In genomic region chr3:98008751-98009373, GRCh38 we compare ENCODE assay signal across 17 cellular contexts. TPM values are rescaled to one million over a fixed set of nuclear protein-coding genes. Genes with fewer than 3 reads are reported as not detected.
DNase-seq lines count a peak whose midpoint lies in the region; ATAC-seq and TF ChIP-seq lines count a peak whose summit lies in the region.
"Had no signal": no experiment of that assay in that cellular context is flagged by ENCODE, and none has a peak within 500 bp of the region (broad histone marks: within the 10 kb centered on the region; RNA-seq: fewer than 3 reads in every experiment).

No MANE protein-coding gene starts in this region.

- H3K4me1 ChIP-seq in DOHH2 (ENCODE audit: control insufficient read depth, low read length) = peaks cover 27% of the 10 kb centered on the region
- no peaks in the 10 kb centered on the region for H3K4me1 ChIP-seq in colonic mucosa

- H3K79me2 ChIP-seq in DOHH2 (ENCODE audit: control insufficient read depth, low read length) = no peaks in the 10 kb centered on the region

- H3K27ac Mint-ChIP-seq in chondrocyte (ENCODE audit: unreplicated experiment) = no peak overlapping the region

- no peak for DNase-seq in colonic mucosa
- no peak for DNase-seq in NCI-H226
- DNase-seq in hippocampal formation (lab: John Stamatoyannopoulos, UW) = no peak
- no peak for DNase-seq in chondrocyte (ENCODE audit: low spot score)
- DNase-seq: activated CD8-positive, alpha-beta memory T cell treated with anti-CD3 and anti-CD28 coated beads, Interleukin-2, amount 50 U/mL, for 4 hours; amygdala; kidney glomerular epithelial cell; NCI-H1436; retina had no signal

- H3K9me3 ChIP-seq in DOHH2 (ENCODE audit: control insufficient read depth, insufficient read depth, low read length) = no peaks in the 10 kb centered on the region
- H3K9me3 ChIP-seq in colonic mucosa = no peaks in the 10 kb centered on the region
- H3K9me3 ChIP-seq: suprapubic skin had no signal

- ATAC-seq in GM19035 (IDR thresholded peaks at IDR 0.05; ENCODE audit: unreplicated experiment) (peak; percentile 67), GM21786 (IDR thresholded peaks at IDR 0.05; ENCODE audit: unreplicated experiment) (peak; percentile 53), HG03280 (IDR thresholded peaks at IDR 0.05; ENCODE audit: unreplicated experiment) (peak; percentile 59)

- no peak for TF ChIP-seq CTCF in DOHH2 (IDR thresholded peaks at IDR 0.05; ENCODE audit: low read depth, low read length, poor library complexity, severe bottlenecking)
- no peak for TF ChIP-seq CTCF in colonic mucosa (IDR thresholded peaks at IDR 0.05)
- TF ChIP-seq CTCF in chondrocyte (IDR thresholded peaks at IDR 0.05) = no peak

- H3F3A ChIP-seq in DOHH2 (ENCODE audit: control insufficient read depth, insufficient read depth) = no peaks in the 10 kb centered on the region

- H3K9ac ChIP-seq in colonic mucosa (ENCODE audit: low read depth in 2 of 2, low read length in 2 of 2) = no peak overlapping the region

- no peak overlapping the region for H3K27ac ChIP-seq in DOHH2 (ENCODE audit: low read depth, low read length)
- no peak overlapping the region for H3K27ac ChIP-seq in colonic mucosa
- H3K27ac ChIP-seq: suprapubic skin had no signal

- peaks cover 6% of the 10 kb centered on the region for H3K9me3 Mint-ChIP-seq in chondrocyte (ENCODE audit: low read depth)

- H4K20me1 ChIP-seq in DOHH2 (ENCODE audit: control insufficient read depth, insufficient read depth, low read depth, low read length) = no peaks in the 10 kb centered on the region

- H3K4me1 Mint-ChIP-seq in chondrocyte (ENCODE audit: low read depth) = no peaks in the 10 kb centered on the region

- no peak overlapping the region for H3K4me3 Mint-ChIP-seq in chondrocyte (ENCODE audit: unreplicated experiment)

- H3K27me3 Mint-ChIP-seq in chondrocyte (ENCODE audit: low read depth) = peaks cover 15% of the 10 kb centered on the region

- H3K4me3 ChIP-seq in DOHH2 (ENCODE audit: low read length) (0 out of 2 replicates have a peak overlapping the region, but pooled peaks have one; percentile 22), colonic mucosa (no peak overlapping the region)
- H3K4me3 ChIP-seq: suprapubic skin had no signal

- no peaks in the 10 kb centered on the region for H3K27me3 ChIP-seq in DOHH2 (ENCODE audit: control insufficient read depth, low read length)
- H3K27me3 ChIP-seq in colonic mucosa = no peaks in the 10 kb centered on the region
- H3K27me3 ChIP-seq: suprapubic skin had no signal

- intact Hi-C loops in colonic mucosa (cut with DNase I) = no loop called here

- no peaks in the 10 kb centered on the region for H3K9me2 ChIP-seq in DOHH2 (replicated peaks; ENCODE audit: control insufficient read depth, low read length)

- H3K36me3 ChIP-seq in DOHH2 (ENCODE audit: control insufficient read depth, low read length) (no peaks in the 10 kb centered on the region), colonic mucosa (no peaks in the 10 kb centered on the region)
- H3K36me3 ChIP-seq: suprapubic skin had no signal

- H3K4me2 ChIP-seq in DOHH2 (ENCODE audit: low read length) = peak overlapping the region; percentile 32

- H3K36me3 Mint-ChIP-seq in chondrocyte (ENCODE audit: low read depth) = no peaks in the 10 kb centered on the region

RNA-seq across cellular contexts. Expression of gene GABRR3, which starts 26.3 kb away (rescaled TPM):
- total RNA-seq in colonic mucosa (not detected), chondrocyte (not detected in 3 replicates)
- total RNA-seq: Daoy, frontal cortex, myocyte, suprapubic skin had no signal

RNA-seq across cellular contexts. Expression of gene RIOX2, which starts 36.6 kb away (rescaled TPM):
- total RNA-seq in colonic mucosa (10 to 100 TPM; 17.6 to 21.9 TPM), chondrocyte (26.5 to 35.2 TPM (median 27.1 TPM) in 3 replicates)
